In the genomic region with DNA sequence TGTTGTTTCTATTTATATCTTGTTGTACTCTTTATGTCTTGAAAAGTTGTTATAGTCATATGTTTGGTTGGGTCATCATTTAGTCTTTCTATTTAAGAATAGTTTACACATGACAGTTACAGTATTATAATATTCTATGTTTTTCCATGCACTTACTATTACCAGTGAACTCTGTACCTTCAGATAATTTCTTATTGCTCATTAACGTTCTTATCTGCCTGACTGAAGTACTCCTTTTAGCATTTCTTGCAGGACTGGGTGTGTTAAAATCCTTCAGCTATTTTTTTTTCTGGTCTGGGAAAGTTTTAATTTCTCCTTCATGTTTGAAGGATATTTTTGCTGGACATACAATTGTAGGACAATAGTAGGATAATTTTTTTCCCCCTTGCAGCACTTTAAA, we compare ENCODE assay signal across 29 cellular contexts.
"Had no signal": no experiment of that assay in that cellular context is flagged by ENCODE, and none has a peak within 500 bp of the region (broad histone marks: within the 10 kb centered on the region; RNA-seq: fewer than 3 reads in every experiment).

No MANE protein-coding gene starts in this region.

- H3K27ac ChIP-seq: adrenal gland, body of pancreas, coronary artery, dorsolateral prefrontal cortex, WERI-Rb-1 had no signal

- FAIRE-seq: frontal cortex had no signal

- H3K4me1 ChIP-seq: adrenal gland, body of pancreas had no signal

- H3K4me3 ChIP-seq: adrenal gland, body of pancreas, coronary artery, dorsolateral prefrontal cortex had no signal

- H3K27me3 ChIP-seq: body of pancreas had no signal

- H3K36me3 ChIP-seq: adrenal gland, WERI-Rb-1 had no signal

- DNase-seq: activated B cell treated with CpG ODN at 0.5 μM for 24 hours; activated CD4-positive, alpha-beta T cell treated with anti-CD3 and anti-CD28 coated beads for 48 hours; activated CD4-positive, alpha-beta T cell treated with anti-CD3 and anti-CD28 coated beads, Interleukin-2, amount 50 U/mL, for 1 hour; activated CD4-positive, alpha-beta T cell treated with anti-CD3 and anti-CD28 coated beads, Interleukin-2, amount 50 U/mL, for 48 hours; activated CD8-positive, alpha-beta memory T cell treated with anti-CD3 and anti-CD28 coated beads for 24 hours; activated CD8-positive, alpha-beta T cell treated with anti-CD3 and anti-CD28 coated beads for 36 hours; activated effector memory CD4-positive, alpha-beta T cell treated with Interleukin-2 at 50 U/mL for 16 hours; activated gamma-delta T cell treated with Interleukin-2 at 50 U/mL for 16 hours; activated naive CD4-positive, alpha-beta T cell treated with anti-CD3 and anti-CD28 coated beads for 36 hours; activated naive CD8-positive, alpha-beta T cell treated with anti-CD3 and anti-CD28 coated beads for 36 hours; activated naive CD8-positive, alpha-beta T cell treated with anti-CD3 and anti-CD28 coated beads, Interleukin-2, amount 50 U/mL, for 24 hours; activated T-cell treated with anti-CD3 and anti-CD28 coated beads, Interleukin-2, amount 50 U/mL, for 4 hours; adrenal gland; amygdala; aorta; body of pancreas; caudate nucleus; dorsolateral prefrontal cortex; effector memory CD4-positive, alpha-beta T cell; endodermal cell; foreskin fibroblast; head of caudate nucleus; T-helper 2 cell; WERI-Rb-1 had no signal

- H3K9me3 ChIP-seq: adrenal gland, body of pancreas had no signal

- ATAC-seq: activated CD4-positive, CD25-positive, alpha-beta regulatory T cell treated with anti-CD3 and anti-CD28 coated beads, Interleukin-2, amount 50 U/mL, for 24 hours; activated CD8-positive, alpha-beta T cell treated with anti-CD3 and anti-CD28 coated beads for 36 hours; activated naive CD8-positive, alpha-beta T cell treated with anti-CD3 and anti-CD28 coated beads, Interleukin-2, amount 50 U/mL, for 24 hours; activated T-cell treated with anti-CD3 and anti-CD28 coated beads, Interleukin-2, amount 50 U/mL, for 4 hours; activated T-helper 17 cell treated with anti-CD3 and anti-CD28 coated beads, Interleukin-2, amount 50 U/mL, for 72 hours; body of pancreas; esophagus mucosa had no signal
